In the genomic region with DNA sequence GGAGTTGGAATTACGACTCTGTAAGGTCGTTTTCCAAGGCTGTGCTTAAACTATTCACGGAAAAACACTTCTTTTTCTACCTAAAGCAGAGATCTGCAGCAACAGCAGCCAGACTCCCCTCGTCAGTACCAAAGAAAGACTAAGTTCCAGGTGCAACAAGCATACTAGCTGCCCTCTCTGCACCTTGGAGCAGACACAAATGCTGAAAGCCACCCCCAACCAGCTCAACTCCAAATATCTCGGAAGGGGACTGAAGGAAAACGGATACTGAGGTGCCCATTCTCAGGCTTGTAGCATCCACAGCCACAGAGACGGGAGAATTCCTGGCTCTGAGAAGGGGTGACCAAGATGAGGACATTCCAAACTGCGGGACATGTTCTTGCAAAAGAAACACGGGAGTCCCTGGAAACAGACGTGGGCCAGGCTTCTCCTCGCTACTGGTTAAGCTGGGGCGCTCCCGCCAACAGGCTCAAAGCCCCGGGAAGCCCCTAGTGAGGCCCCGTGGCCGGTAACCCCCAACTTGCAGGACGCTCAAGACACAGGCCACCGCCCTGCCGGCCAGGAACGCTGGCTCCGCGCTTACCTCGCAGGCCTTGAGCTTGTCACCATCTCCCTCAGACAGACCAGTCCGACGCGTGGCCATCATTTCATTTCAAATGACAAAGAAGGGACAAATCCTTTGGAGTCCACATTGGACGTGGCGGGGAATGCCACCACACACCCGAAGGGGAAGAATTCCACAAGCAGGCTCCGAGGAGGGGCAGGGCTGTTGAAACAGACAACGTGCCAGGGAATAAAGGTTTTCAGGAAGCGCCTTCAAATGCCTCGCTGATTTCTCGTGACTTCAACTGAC, we compare ENCODE assay signal across 8 cellular contexts. TPM values are rescaled to one million over a fixed set of nuclear protein-coding genes. Genes with fewer than 3 reads are reported as not detected.
DNase-seq lines count a peak whose midpoint lies in the region; ATAC-seq and TF ChIP-seq lines count a peak whose summit lies in the region.

No MANE protein-coding gene starts in this region.

- H3K27me3 ChIP-seq in brain microvascular endothelial cell (replicated peaks) (no peaks in the 10 kb centered on the region), layer of hippocampus (ENCODE audit: control insufficient read depth, insufficient read depth, low read length) (no peaks in the 10 kb centered on the region)

- no peaks in the 10 kb centered on the region for H3K36me3 ChIP-seq in brain microvascular endothelial cell (replicated peaks)

- no peaks in the 10 kb centered on the region for H3K9me3 Mint-ChIP-seq in HFFc6
- H3K9me3 Mint-ChIP-seq in stimulated activated naive CD8-positive, alpha-beta T cell treated with anti-CD3 and anti-CD28 coated beads, Interleukin-15, amount 100 ng/mL, for 72 hours = no peaks in the 10 kb centered on the region

- H3K4me3 ChIP-seq in brain microvascular endothelial cell (ENCODE audit: low read depth, low read length) = peak overlapping the region; percentile 72

- H3K27ac Mint-ChIP-seq in HFFc6 = peak overlapping the region; percentile 91
- H3K27ac Mint-ChIP-seq in stimulated activated naive CD8-positive, alpha-beta T cell treated with anti-CD3 and anti-CD28 coated beads, Interleukin-15, amount 100 ng/mL, for 72 hours = peak overlapping the region; percentile 52 to 74

- H3K27me3 Mint-ChIP-seq in HFFc6 (ENCODE audit: insufficient read depth) = peaks cover 7% of the 10 kb centered on the region
- H3K27me3 Mint-ChIP-seq in stimulated activated naive CD8-positive, alpha-beta T cell treated with anti-CD3 and anti-CD28 coated beads, Interleukin-15, amount 100 ng/mL, for 72 hours = no peaks in the 10 kb centered on the region

- no peak overlapping the region for H3K4me3 Mint-ChIP-seq in HFFc6
- peak overlapping the region; percentile 91 to 95 for H3K4me3 Mint-ChIP-seq in stimulated activated naive CD8-positive, alpha-beta T cell treated with anti-CD3 and anti-CD28 coated beads, Interleukin-15, amount 100 ng/mL, for 72 hours

- no peak for ATAC-seq in stimulated activated naive CD8-positive, alpha-beta T cell treated with anti-CD3 and anti-CD28 coated beads, Interleukin-15, amount 100 ng/mL, for 72 hours
- no peak for ATAC-seq in GM19023 (IDR thresholded peaks at IDR 0.05; ENCODE audit: unreplicated experiment)
- no peak for ATAC-seq in HG02840 (IDR thresholded peaks at IDR 0.05; ENCODE audit: low FRiP score, unreplicated experiment)

- peaks cover 28% of the 10 kb centered on the region for H3K36me3 Mint-ChIP-seq in HFFc6 (ENCODE audit: low read depth)

- H3K27ac ChIP-seq in brain microvascular endothelial cell (peak overlapping the region; percentile 80), layer of hippocampus (ENCODE audit: low read depth, low read length) (peak overlapping the region; percentile 94)

- in situ Hi-C loops in brain microvascular endothelial cell (cut with HindIII; ENCODE audit: low pct_ligation_motif_present, low sequenced_read_pairs) (no loop called here), ACHN (cut with HindIII; ENCODE audit: low pct_ligation_motif_present, low pct_unique_long_range_greater_than_20kb, low sequenced_read_pairs) (no loop called here)

- no peak for TF ChIP-seq CTCF in HFFc6 (IDR thresholded peaks at IDR 0.05)
- no peak for TF ChIP-seq CTCF in brain microvascular endothelial cell (IDR thresholded peaks at IDR 0.05; ENCODE audit: low read depth, low read length, missing control alignments)

- H3K4me1 Mint-ChIP-seq in HFFc6 (ENCODE audit: low read depth) = peaks cover 9% of the 10 kb centered on the region
- peaks cover 25% of the 10 kb centered on the region for H3K4me1 Mint-ChIP-seq in stimulated activated naive CD8-positive, alpha-beta T cell treated with anti-CD3 and anti-CD28 coated beads, Interleukin-15, amount 100 ng/mL, for 72 hours

- DNase-seq in AG08396 (ENCODE audit: low spot score) = peak; percentile 10
- no peak for DNase-seq in HFFc6
- no peak for DNase-seq in brain microvascular endothelial cell
- no peak for DNase-seq in stimulated activated naive CD8-positive, alpha-beta T cell treated with anti-CD3 and anti-CD28 coated beads, Interleukin-15, amount 100 ng/mL, for 72 hours
- DNase-seq in ACHN = no peak

RNA-seq across cellular contexts. Expression of a gene that starts 2.2 kb away (rescaled TPM):
- 10 to 100 TPM; 71.4 to 94.1 (median 82.1) TPM for total RNA-seq in HFFc6 (2021; fragmentation: NEBNext Ultra II Directional; extraction: Animal tissue kit (Norgen Biotek cat#: 25700))
